ENCODE assay signal across 15 cellular contexts in genomic region chr1:61907102-61907501, GRCh38.
A peak's percentile ranks its signal among the peaks of the same experiment; 100 is the strongest.
DNase-seq lines count a peak whose midpoint lies in the region; ATAC-seq and TF ChIP-seq lines count a peak whose summit lies in the region.
"Had no signal": no experiment of that assay in that cellular context is flagged by ENCODE, and none has a peak within 500 bp of the region (broad histone marks: within the 10 kb centered on the region; RNA-seq: fewer than 3 reads in every experiment).

No MANE protein-coding gene starts in this region.

- H3K27me3 Mint-ChIP-seq in WTC11 (ENCODE audit: low read depth) = no peaks in the 10 kb centered on the region; the same call in 1 of the 2 replicates
- H3K27me3 Mint-ChIP-seq: CD4-positive, CD25-positive, alpha-beta regulatory T cell had no signal

- TF ChIP-seq CTCF in WTC11 (IDR thresholded peaks at IDR 0.05) (no peak), esophagus muscularis mucosa (IDR thresholded peaks at IDR 0.05) (no peak)

- H3K36me3 Mint-ChIP-seq in WTC11 = peaks cover 34% of the 10 kb centered on the region
- H3K36me3 Mint-ChIP-seq in stimulated activated effector memory CD8-positive, alpha-beta T cell treated with anti-CD3 and anti-CD28 coated beads, Interleukin-12 subunit alpha, Interleukin-12 subunit beta, amount 100 ng/mL, for 72 hours = no peaks in the 10 kb centered on the region

- peaks cover 28% of the 10 kb centered on the region for H3K4me1 Mint-ChIP-seq in WTC11
- H3K4me1 Mint-ChIP-seq in stimulated activated effector memory CD8-positive, alpha-beta T cell treated with anti-CD3 and anti-CD28 coated beads, Interleukin-12 subunit alpha, Interleukin-12 subunit beta, amount 100 ng/mL, for 72 hours = no peaks in the 10 kb centered on the region
- H3K4me1 Mint-ChIP-seq: CD4-positive, CD25-positive, alpha-beta regulatory T cell had no signal

- no peak for DNase-seq in WTC11 (ENCODE audit: low spot score)
- DNase-seq in esophagus muscularis mucosa (ENCODE audit: extremely low spot score) = no peak
- no peak for DNase-seq in stimulated activated effector memory CD8-positive, alpha-beta T cell treated with anti-CD3 and anti-CD28 coated beads, Interleukin-12 subunit alpha, Interleukin-12 subunit beta, amount 100 ng/mL, for 72 hours (ENCODE audit: low spot score in 2 of 2)
- no peak for DNase-seq in NCI-H1417 treated with DMSO at 0.1 percent for 48 hours (lab: John Stamatoyannopoulos, UW)
- DNase-seq in C1 segment of cervical spinal cord (lab: John Stamatoyannopoulos, UW) = no peak
- DNase-seq: 8988T; AML-193; CD4-positive, CD25-positive, alpha-beta regulatory T cell; DMS53; GF-D8 had no signal

- H3K27me3 ChIP-seq in esophagus muscularis mucosa = no peaks in the 10 kb centered on the region
- H3K27me3 ChIP-seq: BLaER1 had no signal

- H3K36me3 ChIP-seq in esophagus muscularis mucosa = peaks cover 6 to 27% (median 10%) of the 10 kb centered on the region in 4 donors
- H3K36me3 ChIP-seq: BLaER1 had no signal

- no peaks in the 10 kb centered on the region for H3K9me3 Mint-ChIP-seq in WTC11
- no peaks in the 10 kb centered on the region for H3K9me3 Mint-ChIP-seq in stimulated activated effector memory CD8-positive, alpha-beta T cell treated with anti-CD3 and anti-CD28 coated beads, Interleukin-12 subunit alpha, Interleukin-12 subunit beta, amount 100 ng/mL, for 72 hours
- H3K9me3 Mint-ChIP-seq: CD4-positive, CD25-positive, alpha-beta regulatory T cell had no signal

- 60% methylated on average over 4 of the region's 4 CpGs for WGBS in esophagus muscularis mucosa

- H3K9me3 ChIP-seq in esophagus muscularis mucosa = no peaks in the 10 kb centered on the region
- H3K9me3 ChIP-seq: BLaER1 had no signal

- TF ChIP-seq POLR2A in esophagus muscularis mucosa (IDR thresholded peaks at IDR 0.05; ENCODE audit: low read depth) = no peak

- intact Hi-C loops in esophagus muscularis mucosa (cut with DNase I) = no loop called here

- ATAC-seq in GM18868 (IDR thresholded peaks at IDR 0.05; ENCODE audit: unreplicated experiment) (peak; percentile 77), WTC11 (no peak), GM21515 (IDR thresholded peaks at IDR 0.05; ENCODE audit: unreplicated experiment) (no peak)
- no peak for ATAC-seq in stimulated activated effector memory CD8-positive, alpha-beta T cell treated with anti-CD3 and anti-CD28 coated beads, Interleukin-12 subunit alpha, Interleukin-12 subunit beta, amount 100 ng/mL, for 72 hours
- ATAC-seq: HepG2 had no signal

- H3K4me1 ChIP-seq in esophagus muscularis mucosa = peaks cover 0 to 22% (median 15%) of the 10 kb centered on the region in 4 donors
- H3K4me1 ChIP-seq: BLaER1 had no signal

- POLR2A ChIA-PET in WTC11 (lab: Charles Lee) = no interaction called here

- no peak for TF ChIP-seq EP300 in esophagus muscularis mucosa (IDR thresholded peaks at IDR 0.05)

- CTCF ChIA-PET in WTC11 (lab: Charles Lee) = no interaction called here

- no peak overlapping the region for H3K4me3 Mint-ChIP-seq in WTC11
- H3K4me3 Mint-ChIP-seq in stimulated activated effector memory CD8-positive, alpha-beta T cell treated with anti-CD3 and anti-CD28 coated beads, Interleukin-12 subunit alpha, Interleukin-12 subunit beta, amount 100 ng/mL, for 72 hours = no peak overlapping the region
- H3K4me3 Mint-ChIP-seq: CD4-positive, CD25-positive, alpha-beta regulatory T cell had no signal

- peak overlapping the region; percentile 11 to 55 (median 38) for H3K27ac ChIP-seq in esophagus muscularis mucosa (replicated peaks in 1 of 4)
- H3K27ac ChIP-seq: BLaER1, KMS-11 had no signal

- no peak overlapping the region for H3K4me3 ChIP-seq in esophagus muscularis mucosa
- H3K4me3 ChIP-seq: BLaER1 had no signal

- H3K27ac Mint-ChIP-seq in WTC11 = peak overlapping the region; percentile 59; the same call in 1 of the 2 replicates
- H3K27ac Mint-ChIP-seq in stimulated activated effector memory CD8-positive, alpha-beta T cell treated with anti-CD3 and anti-CD28 coated beads, Interleukin-12 subunit alpha, Interleukin-12 subunit beta, amount 100 ng/mL, for 72 hours = peak overlapping the region; percentile 26
- H3K27ac Mint-ChIP-seq: CD4-positive, CD25-positive, alpha-beta regulatory T cell had no signal

TF ChIP-seq in WTC11, 78 proteins besides CTCF, POLR2A, EP300 and RAD21:
- TF ChIP-seq FOXP4 (CRISPR knock-in tag; IDR thresholded peaks at IDR 0.05) (no peak), RELA (CRISPR knock-in tag; IDR thresholded peaks at IDR 0.05; ENCODE audit: borderline replicate concordance) (no peak), SOX15 (CRISPR knock-in tag; IDR thresholded peaks at IDR 0.05) (no peak), GRHL2 (CRISPR knock-in tag; IDR thresholded peaks at IDR 0.05; ENCODE audit: insufficient replicate concordance, severe bottlenecking) (no peak), MXD4 (CRISPR knock-in tag; IDR thresholded peaks at IDR 0.05; ENCODE audit: borderline replicate concordance) (no peak), USF2 (CRISPR knock-in tag; IDR thresholded peaks at IDR 0.05) (no peak), ZNF416 (CRISPR knock-in tag; IDR thresholded peaks at IDR 0.05) (no peak)
